ENCODE assay signal across 28 cellular contexts in the genomic region with DNA sequence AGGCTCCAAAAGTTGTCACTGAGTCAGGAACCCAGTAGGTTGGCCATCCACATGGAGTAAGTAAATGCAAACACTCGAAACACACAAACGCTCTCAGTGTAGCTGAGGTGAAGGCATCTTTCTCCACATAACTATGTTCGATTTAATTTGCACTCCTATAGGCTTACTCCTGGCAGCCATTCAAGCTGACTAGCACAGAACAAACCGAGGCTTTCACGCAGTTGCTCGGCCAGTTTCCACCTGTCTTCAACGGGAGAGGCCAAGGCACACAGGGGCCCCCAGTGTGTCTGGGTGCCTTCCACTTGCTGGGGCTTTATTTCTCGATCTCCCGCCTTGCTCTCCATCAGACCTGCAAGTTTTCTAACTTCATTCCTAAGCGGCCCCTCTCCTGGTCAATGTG. TPM values are rescaled to one million over a fixed set of nuclear protein-coding genes. Genes with fewer than 3 reads are reported as not detected.
A peak's percentile ranks its signal among the peaks of the same experiment; 100 is the strongest.
DNase-seq lines count a peak whose midpoint lies in the region; TF ChIP-seq lines count a peak whose summit lies in the region.
"Had no signal": no experiment of that assay in that cellular context is flagged by ENCODE, and none has a peak within 500 bp of the region (broad histone marks: within the 10 kb centered on the region; RNA-seq: fewer than 3 reads in every experiment).

No MANE protein-coding gene starts in this region.

- H3K9me3 ChIP-seq in HUES48 (ENCODE audit: control insufficient read depth, insufficient read depth, low read length) (no peaks in the 10 kb centered on the region), ascending aorta (no peaks in the 10 kb centered on the region), stomach (no peaks in the 10 kb centered on the region)
- H3K9me3 ChIP-seq: Caco-2 had no signal

- H3K27me3 ChIP-seq in HUES48 (ENCODE audit: control insufficient read depth, insufficient read depth, low read length) (peaks cover 6% of the 10 kb centered on the region), ascending aorta (no peaks in the 10 kb centered on the region), stomach (peaks cover 0 to 65% (median 38%) of the 10 kb centered on the region in 3 donors)

- H3K27ac Mint-ChIP-seq in mesothelial cell of epicardium, result peak overlapping the region; percentile 41
- H3K27ac Mint-ChIP-seq: activated B cell treated with CpG ODN at 0.5 μM for 24 hours; activated CD8-positive, alpha-beta T cell treated with anti-CD3 and anti-CD28 coated beads, Interleukin-2, amount 10 ng/mL, durations not matched to agents 7 days and 5 days; activated naive CD4-positive, alpha-beta T cell treated with anti-CD3 and anti-CD28 coated beads, Interleukin-2, amount 50 U/mL, for 24 hours; dendritic cell treated with granulocyte-macrophage colony-stimulating factor and Interleukin-4, amounts not matched to agents 40 ng/mL and 50 ng/mL, for 4 days; natural killer cell; stimulated activated naive CD8-positive, alpha-beta T cell treated with anti-CD3 and anti-CD28 coated beads, Interleukin-15, Interleukin-2, amounts not matched to agents 100 ng/mL and 50 ng/mL, for 24 hours had no signal

- peaks cover 13% of the 10 kb centered on the region for H3K27me3 Mint-ChIP-seq in mesothelial cell of epicardium (ENCODE audit: low read depth)

- peaks cover 6% of the 10 kb centered on the region for H3K36me3 Mint-ChIP-seq in mesothelial cell of epicardium
- H3K36me3 Mint-ChIP-seq: activated naive CD4-positive, alpha-beta T cell treated with anti-CD3 and anti-CD28 coated beads, Interleukin-2, amount 50 U/mL, for 24 hours had no signal

- no peak overlapping the region for H3K27ac ChIP-seq in HUES48 (ENCODE audit: low read depth, low read length)
- peak overlapping the region; percentile 4 to 45 for H3K27ac ChIP-seq in ascending aorta
- peak overlapping the region in 4 of 5 donors; percentile 74 to 92 (median 84) for H3K27ac ChIP-seq in stomach
- no peak overlapping the region for H3K27ac ChIP-seq in caudate nucleus (ENCODE audit: low read depth, low read length)
- H3K27ac ChIP-seq: brain microvascular endothelial cell had no signal

- no peaks in the 10 kb centered on the region for H3K9me3 Mint-ChIP-seq in mesothelial cell of epicardium
- H3K9me3 Mint-ChIP-seq: activated B cell treated with CpG ODN at 0.5 μM for 24 hours; activated naive CD4-positive, alpha-beta T cell treated with anti-CD3 and anti-CD28 coated beads, Interleukin-2, amount 50 U/mL, for 24 hours; dendritic cell treated with granulocyte-macrophage colony-stimulating factor and Interleukin-4, amounts not matched to agents 40 ng/mL and 50 ng/mL, for 4 days; natural killer cell; stimulated activated naive CD8-positive, alpha-beta T cell treated with anti-CD3 and anti-CD28 coated beads, Interleukin-15, Interleukin-2, amounts not matched to agents 100 ng/mL and 50 ng/mL, for 24 hours had no signal

- WGBS in stomach, 5 donors, result 39 to 52% (median 45%) methylated on average over 10 of the region's 10 CpGs

- TF ChIP-seq CTCF in ascending aorta (IDR thresholded peaks at IDR 0.05), result no peak
- TF ChIP-seq CTCF in mesothelial cell of epicardium (IDR thresholded peaks at IDR 0.05; ENCODE audit: unreplicated experiment), result no peak
- no peak for TF ChIP-seq CTCF in stomach (IDR thresholded peaks at IDR 0.05)

- no peak overlapping the region for H3K9ac ChIP-seq in HUES48 (ENCODE audit: low read depth, low read length)

- no peak for DNase-seq in ascending aorta (ENCODE audit: low spot score in 2 of 2)
- DNase-seq in mesothelial cell of epicardium (ENCODE audit: low spot score in 2 of 2, unreplicated experiment in 2 of 2), result no peak
- no peak for DNase-seq in stomach
- DNase-seq in NCI-H187 (lab: John Stamatoyannopoulos, UW), result no peak
- DNase-seq in NCI-H2029 treated with DMSO at 0.1 percent for 48 hours (lab: John Stamatoyannopoulos, UW), result no peak
- no peak for DNase-seq in NCI-H2171 (lab: John Stamatoyannopoulos, UW)
- no peak for DNase-seq in caudate nucleus (lab: John Stamatoyannopoulos, UW)
- DNase-seq: activated B cell treated with CpG ODN at 0.5 μM for 24 hours; activated CD8-positive, alpha-beta T cell treated with anti-CD3 and anti-CD28 coated beads, Interleukin-2, amount 10 ng/mL, durations not matched to agents 7 days and 5 days; activated T-cell treated with anti-CD3 and anti-CD28 coated beads, Interleukin-2, amount 50 U/mL, for 48 hours; AML-193; brain microvascular endothelial cell; Caco-2; EL; erythroblast; natural killer cell; NCI-H1048; NCI-H2081 treated with DMSO at 0.1 percent for 48 hours; NCI-H526 treated with DMSO at 0.1 percent for 48 hours; OCI-M1 had no signal

- peaks cover 54% of the 10 kb centered on the region for H3K4me1 Mint-ChIP-seq in mesothelial cell of epicardium

- H3K4me1 ChIP-seq in HUES48 (ENCODE audit: control insufficient read depth, insufficient read depth, low read length) (peaks cover 45% of the 10 kb centered on the region), ascending aorta (peaks cover 12 to 36% of the 10 kb centered on the region in 2 donors), stomach (peaks cover 16 to 68% (median 44%) of the 10 kb centered on the region in 4 donors)
- H3K4me1 ChIP-seq: Caco-2 had no signal

- no peak for TF ChIP-seq EP300 in stomach (IDR thresholded peaks at IDR 0.05)

- peak overlapping the region; percentile 95 for H3K4me3 Mint-ChIP-seq in mesothelial cell of epicardium
- H3K4me3 Mint-ChIP-seq: activated B cell treated with CpG ODN at 0.5 μM for 24 hours; activated CD8-positive, alpha-beta T cell treated with anti-CD3 and anti-CD28 coated beads, Interleukin-2, amount 10 ng/mL, durations not matched to agents 7 days and 5 days; activated naive CD4-positive, alpha-beta T cell treated with anti-CD3 and anti-CD28 coated beads, Interleukin-2, amount 50 U/mL, for 24 hours; dendritic cell treated with granulocyte-macrophage colony-stimulating factor and Interleukin-4, amounts not matched to agents 40 ng/mL and 50 ng/mL, for 4 days; natural killer cell; stimulated activated naive CD8-positive, alpha-beta T cell treated with anti-CD3 and anti-CD28 coated beads, Interleukin-15, Interleukin-2, amounts not matched to agents 100 ng/mL and 50 ng/mL, for 24 hours had no signal

- no peak for TF ChIP-seq POLR2A in stomach (IDR thresholded peaks at IDR 0.05)

- H3K36me3 ChIP-seq in HUES48 (ENCODE audit: control insufficient read depth, insufficient read depth, low read length) (peaks cover 16% of the 10 kb centered on the region), ascending aorta (peaks cover 4 to 8% of the 10 kb centered on the region in 2 donors), stomach (peaks cover 0 to 6% (median 0%) of the 10 kb centered on the region in 4 donors)
- H3K36me3 ChIP-seq: brain microvascular endothelial cell had no signal

- intact Hi-C loops in ascending aorta (cut with DNase I), result loop anchor here (5.0 to 10.0 kb wide), 3 partner anchors 247 to 1215 kb away; partner anchors contain the start of gene SLCO3A1
- intact Hi-C loops in stomach (cut with DNase I; ENCODE audit: low total_unique reads), result no loop called here

- H3K4me3 ChIP-seq in HUES48 (ENCODE audit: low read depth, low read length) (peak overlapping the region; percentile 87), ascending aorta (peak overlapping the region; percentile 81 to 91), stomach (peak overlapping the region; percentile 51 to 79 (median 62))
- H3K4me3 ChIP-seq: K562, lung had no signal

RNA-seq across cellular contexts. Expression of gene RGMA, which starts 18.9 kb away (rescaled TPM):
- total RNA-seq in ascending aorta (76.7 TPM), mesothelial cell of epicardium (23.6 to 26.1 TPM (median 24.3 TPM) in 3 replicates), stomach (10 to 100 TPM in 4 of 5 donors, 1 to 10 TPM in 1; 1.7 to 64.2 (median 30.1) TPM)
- polyA plus RNA-seq in stomach, result 10 to 100 TPM in 1 of 3 donors, 1 to 10 TPM in 2; 4.6 to 19.8 (median 8.0) TPM
- total RNA-seq: activated B cell treated with CpG ODN at 0.5 μM for 24 hours; activated CD8-positive, alpha-beta T cell treated with anti-CD3 and anti-CD28 coated beads, Interleukin-2, amount 10 ng/mL, durations not matched to agents 7 days and 5 days; natural killer cell; SK-MEL-5; T-helper 2 cell treated with Interferon-gamma antibody and Interleukin-4, amounts not matched to agents 100 ng/mL and 5 ng/mL, for 36 hours had no signal

Comparison
In these comparisons a context has a peak if more than half of its experiments do, and no peak if none do; other contexts are left out.
1. H3K27ac ChIP-seq: peak in ascending aorta (2 of 2) and stomach (4 of 5); none in HUES48 (single experiment) and caudate nucleus (single experiment).
2. Peak in every context shown above with its lines, with median percentiles within 50 percentile points of each other: H3K4me3 ChIP-seq.